In the genomic region with DNA sequence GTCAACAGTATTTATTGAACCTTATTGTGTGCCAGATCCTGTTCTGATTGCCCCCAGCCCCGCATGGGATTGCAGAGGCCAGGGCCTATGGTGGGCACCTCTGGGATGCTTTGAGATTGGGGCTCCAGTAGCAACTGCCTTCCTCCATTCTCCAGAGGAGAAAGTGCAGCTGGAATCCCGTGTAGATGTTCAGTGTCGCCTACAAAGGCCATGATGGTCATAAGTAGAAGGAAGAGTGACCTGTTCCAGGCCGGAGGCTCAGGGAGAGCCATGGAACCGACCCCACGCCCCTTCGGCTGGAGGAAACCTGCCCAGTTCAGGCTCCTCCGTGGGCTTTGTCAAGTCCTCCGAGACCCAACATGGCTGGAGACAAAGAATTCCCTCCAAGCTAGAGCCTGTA, we compare ENCODE assay signal across 35 cellular contexts.
"Had no signal": no experiment of that assay in that cellular context is flagged by ENCODE, and none has a peak within 500 bp of the region (broad histone marks: within the 10 kb centered on the region; RNA-seq: fewer than 3 reads in every experiment).

No MANE protein-coding gene starts in this region.

- H3K27me3 ChIP-seq: ascending aorta had no signal

- H3K27me3 Mint-ChIP-seq: activated CD4-positive, alpha-beta memory T cell treated with anti-CD3 and anti-CD28 coated beads for 36 hours; activated CD4-positive, alpha-beta T cell treated with anti-CD3 and anti-CD28 coated beads, Interleukin-2, amount 10 ng/mL, durations not matched to agents 7 days and 5 days; activated CD8-positive, alpha-beta T cell treated with anti-CD3 and anti-CD28 coated beads for 36 hours; activated naive CD4-positive, alpha-beta T cell treated with anti-CD3 and anti-CD28 coated beads, Interleukin-2, amount 50 U/mL, for 24 hours; activated naive CD8-positive, alpha-beta T cell; activated naive CD8-positive, alpha-beta T cell treated with anti-CD3 and anti-CD28 coated beads, Interleukin-2, amount 10 ng/mL, durations not matched to agents 7 days and 5 days; activated naive CD8-positive, alpha-beta T cell treated with anti-CD3 and anti-CD28 coated beads, Interleukin-2, amount 50 U/mL, for 24 hours; activated T-helper 17 cell treated with anti-CD3 and anti-CD28 coated beads, Interleukin-2, amount 50 U/mL, for 72 hours; brain; central memory CD8-positive, alpha-beta T cell; T-cell had no signal

- H3K4me3 Mint-ChIP-seq: activated B cell treated with CpG ODN at 0.5 μM for 24 hours; activated CD4-positive, alpha-beta memory T cell treated with anti-CD3 and anti-CD28 coated beads for 36 hours; activated CD4-positive, alpha-beta T cell treated with anti-CD3 and anti-CD28 coated beads, Interleukin-2, amount 10 ng/mL, durations not matched to agents 7 days and 5 days; activated CD8-positive, alpha-beta T cell treated with anti-CD3 and anti-CD28 coated beads for 36 hours; activated naive CD4-positive, alpha-beta T cell treated with anti-CD3 and anti-CD28 coated beads, Interleukin-2, amount 10 ng/mL, durations not matched to agents 7 days and 5 days; activated naive CD4-positive, alpha-beta T cell treated with anti-CD3 and anti-CD28 coated beads, Interleukin-2, amount 50 U/mL, for 24 hours; activated naive CD8-positive, alpha-beta T cell; activated naive CD8-positive, alpha-beta T cell treated with anti-CD3 and anti-CD28 coated beads, Interleukin-2, amount 10 ng/mL, durations not matched to agents 7 days and 5 days; activated naive CD8-positive, alpha-beta T cell treated with anti-CD3 and anti-CD28 coated beads, Interleukin-2, amount 50 U/mL, for 24 hours; activated T-cell treated with anti-CD3 and anti-CD28 coated beads, Interleukin-2, amount 50 U/mL, for 4 hours; activated T-cell treated with anti-CD3 and anti-CD28 coated beads, Interleukin-2, amount 50 U/mL, for 72 hours; activated T-helper 1 cell treated with anti-CD3 and anti-CD28 coated beads, Interleukin-12 subunit alpha, Interleukin-12 subunit beta, Interleukin-2, Interleukin-4 antibody, amounts not matched to agents 30 ng/mL and 10 ng/mL and 1 ng/mL, durations not matched to agents 14 hours and 24 hours and 36 hours; activated T-helper 17 cell treated with anti-CD3 and anti-CD28 coated beads, Interleukin-2, amount 50 U/mL, for 72 hours; brain; central memory CD8-positive, alpha-beta T cell; T-helper 2 cell treated with Interferon-gamma antibody and Interleukin-4, amounts not matched to agents 5 μg/mL and 100 μg/mL, for 36 hours had no signal

- H3K36me3 ChIP-seq: ascending aorta, cardiac muscle cell had no signal

- H3K4me3 ChIP-seq: ascending aorta, cardiac muscle cell had no signal

- DNase-seq: activated B cell treated with CpG ODN at 0.5 μM for 24 hours; activated CD4-positive, alpha-beta memory T cell treated with anti-CD3 and anti-CD28 coated beads for 36 hours; activated CD4-positive, alpha-beta T cell treated with anti-CD3 and anti-CD28 coated beads for 4 hours; activated CD4-positive, alpha-beta T cell treated with anti-CD3 and anti-CD28 coated beads, Interleukin-2, amount 10 ng/mL, durations not matched to agents 7 days and 5 days; activated CD4-positive, alpha-beta T cell treated with anti-CD3 and anti-CD28 coated beads, Interleukin-2, amount 50 U/mL, for 4 hours; activated CD4-positive, CD25-positive, alpha-beta regulatory T cell treated with anti-CD3 and anti-CD28 coated beads, Interleukin-2, amount 50 U/mL, for 72 hours; activated CD8-positive, alpha-beta memory T cell treated with anti-CD3 and anti-CD28 coated beads, Interleukin-2, amount 50 U/mL, for 4 hours; activated CD8-positive, alpha-beta T cell treated with anti-CD3 and anti-CD28 coated beads for 36 hours; activated effector memory CD4-positive, alpha-beta T cell treated with Interleukin-2 at 50 U/mL for 16 hours; activated gamma-delta T cell; activated naive CD4-positive, alpha-beta T cell treated with anti-CD3 and anti-CD28 coated beads, Interleukin-2, amount 10 ng/mL, durations not matched to agents 7 days and 5 days; activated naive CD4-positive, alpha-beta T cell treated with Interleukin-2 at 50 U/mL for 16 hours; activated naive CD8-positive, alpha-beta T cell treated with anti-CD3 and anti-CD28 coated beads, Interleukin-2, amount 10 ng/mL, durations not matched to agents 7 days and 5 days; activated naive CD8-positive, alpha-beta T cell treated with anti-CD3 and anti-CD28 coated beads, Interleukin-2, amount 50 U/mL, for 24 hours; activated T-cell treated with anti-CD3 and anti-CD28 coated beads for 4 hours; activated T-cell treated with anti-CD3 and anti-CD28 coated beads, Interleukin-2, amount 50 U/mL, for 1 hour; activated T-cell treated with anti-CD3 and anti-CD28 coated beads, Interleukin-2, amount 50 U/mL, for 4 hours; activated T-cell treated with anti-CD3 and anti-CD28 coated beads, Interleukin-2, amount 50 U/mL, for 72 hours; amygdala; anterior cingulate cortex; caudate nucleus; cerebellar nuclear complex; T-cell; T-helper 2 cell; T-helper 9 cell had no signal

- H3K4me1 Mint-ChIP-seq: activated B cell treated with CpG ODN at 0.5 μM for 24 hours had no signal

- ATAC-seq: activated CD8-positive, alpha-beta T cell treated with anti-CD3 and anti-CD28 coated beads for 36 hours; activated naive CD8-positive, alpha-beta T cell treated with anti-CD3 and anti-CD28 coated beads, Interleukin-2, amount 50 U/mL, for 24 hours; activated T-cell treated with anti-CD3 and anti-CD28 coated beads, Interleukin-2, amount 50 U/mL, for 4 hours; activated T-cell treated with anti-CD3 and anti-CD28 coated beads, Interleukin-2, amount 50 U/mL, for 72 hours; activated T-helper 17 cell treated with anti-CD3 and anti-CD28 coated beads, Interleukin-2, amount 50 U/mL, for 72 hours; T-cell had no signal

- H3K4me1 ChIP-seq: ascending aorta had no signal

- H3K9me3 Mint-ChIP-seq: activated B cell treated with CpG ODN at 0.5 μM for 24 hours; activated CD4-positive, alpha-beta memory T cell treated with anti-CD3 and anti-CD28 coated beads for 36 hours; activated naive CD4-positive, alpha-beta T cell treated with anti-CD3 and anti-CD28 coated beads, Interleukin-2, amount 50 U/mL, for 24 hours; activated naive CD8-positive, alpha-beta T cell treated with anti-CD3 and anti-CD28 coated beads, Interleukin-2, amount 10 ng/mL, durations not matched to agents 7 days and 5 days; activated naive CD8-positive, alpha-beta T cell treated with anti-CD3 and anti-CD28 coated beads, Interleukin-2, amount 50 U/mL, for 24 hours; activated T-cell treated with anti-CD3 and anti-CD28 coated beads, Interleukin-2, amount 50 U/mL, for 72 hours; activated T-helper 17 cell treated with anti-CD3 and anti-CD28 coated beads, Interleukin-2, amount 50 U/mL, for 72 hours; central memory CD8-positive, alpha-beta T cell had no signal

- H3K27ac ChIP-seq: ascending aorta, cardiac muscle cell, VCaP had no signal

- H3K27ac Mint-ChIP-seq: activated B cell treated with CpG ODN at 0.5 μM for 24 hours; activated CD4-positive, alpha-beta memory T cell treated with anti-CD3 and anti-CD28 coated beads for 36 hours; activated CD4-positive, alpha-beta T cell treated with anti-CD3 and anti-CD28 coated beads, Interleukin-2, amount 10 ng/mL, durations not matched to agents 7 days and 5 days; activated CD8-positive, alpha-beta T cell treated with anti-CD3 and anti-CD28 coated beads for 36 hours; activated naive CD4-positive, alpha-beta T cell treated with anti-CD3 and anti-CD28 coated beads, Interleukin-2, amount 10 ng/mL, durations not matched to agents 7 days and 5 days; activated naive CD4-positive, alpha-beta T cell treated with anti-CD3 and anti-CD28 coated beads, Interleukin-2, amount 50 U/mL, for 24 hours; activated naive CD8-positive, alpha-beta T cell treated with anti-CD3 and anti-CD28 coated beads, Interleukin-2, amount 50 U/mL, for 24 hours; activated T-cell treated with anti-CD3 and anti-CD28 coated beads, Interleukin-2, amount 50 U/mL, for 72 hours; activated T-helper 1 cell treated with anti-CD3 and anti-CD28 coated beads, Interleukin-12 subunit alpha, Interleukin-12 subunit beta, Interleukin-2, Interleukin-4 antibody, amounts not matched to agents 30 ng/mL and 10 ng/mL and 1 ng/mL, durations not matched to agents 14 hours and 24 hours and 36 hours; brain had no signal

- H3K36me3 Mint-ChIP-seq: activated naive CD4-positive, alpha-beta T cell treated with anti-CD3 and anti-CD28 coated beads, Interleukin-2, amount 50 U/mL, for 24 hours; activated naive CD8-positive, alpha-beta T cell; brain; T-cell had no signal

- H3K9me3 ChIP-seq: ascending aorta had no signal
